ENCODE assay signal across 8 cellular contexts in the genomic region with DNA sequence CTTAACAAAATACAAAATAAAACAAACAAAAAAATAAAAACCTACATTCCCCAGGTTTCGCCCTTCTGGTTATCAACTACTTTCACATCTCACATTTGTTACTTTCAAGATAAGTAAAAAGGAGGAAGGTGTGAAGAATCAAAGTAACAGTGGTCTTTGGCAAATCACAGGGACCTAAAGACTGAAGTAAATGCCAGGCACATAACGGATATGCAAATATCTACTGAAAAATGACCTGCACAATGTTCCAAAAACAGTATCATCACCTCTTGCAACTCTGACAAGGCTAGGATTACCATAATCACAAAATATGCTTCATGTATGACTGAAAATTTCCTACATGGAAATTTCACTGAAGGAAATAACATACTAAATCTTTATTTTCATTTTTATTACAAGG.
DNase-seq lines count a peak whose midpoint lies in the region; ATAC-seq lines count a peak whose summit lies in the region.

No MANE protein-coding gene starts in this region.

- peak; percentile 44 for DNase-seq in germinal center (ENCODE audit: low spot score)
- DNase-seq in middle frontal gyrus (ENCODE audit: extremely low spot score, low spot score) = no peak
- no peak for DNase-seq in NCI-H2107 treated with DMSO at 0.1 percent for 48 hours (lab: John Stamatoyannopoulos, UW; ENCODE audit: unreplicated experiment)
- DNase-seq in KBM-7 = no peak
- no peak for DNase-seq in DMS53 (lab: John Stamatoyannopoulos, UW)

- peak; percentile 83 for ATAC-seq in GM18520 (IDR thresholded peaks at IDR 0.05; ENCODE audit: unreplicated experiment)
- peak; percentile 92 for ATAC-seq in GM21619 (IDR thresholded peaks at IDR 0.05; ENCODE audit: unreplicated experiment)
- peak; percentile 82 for ATAC-seq in HG03460 (IDR thresholded peaks at IDR 0.05; ENCODE audit: unreplicated experiment)

- in situ Hi-C loops in KBM-7 (cut with MboI; ENCODE audit: low pct_unique_long_range_greater_than_20kb, low sequenced_read_pairs) = no loop called here
